Comparison of ENCODE assay signal across 2 cellular contexts in the genomic region with DNA sequence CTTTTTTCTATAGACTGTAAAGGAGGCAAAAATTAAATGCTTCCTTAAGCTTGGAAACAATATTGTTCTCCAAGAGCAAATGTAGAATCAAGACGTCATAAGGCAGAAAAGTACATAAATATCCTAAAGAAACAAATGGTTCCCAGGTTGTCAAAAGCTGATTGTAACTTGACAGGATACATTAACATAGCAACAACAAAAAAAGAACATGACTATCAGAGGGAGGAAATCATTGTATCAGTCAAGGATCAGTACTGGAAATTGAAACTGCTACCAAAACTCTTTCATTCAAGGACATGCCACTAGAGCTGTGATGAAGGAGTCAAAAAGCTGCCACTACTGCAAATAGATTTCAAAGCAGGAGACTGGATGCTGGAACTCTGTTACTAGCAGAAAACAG.
TF ChIP-seq lines count a peak whose summit lies in the region.

No MANE protein-coding gene starts in this region.

TF ChIP-seq in HCT116, 20 proteins besides CTCF, POLR2A, EP300 and RAD21:
- no peak for TF ChIP-seq YY1 (IDR thresholded peaks at IDR 0.05; ENCODE audit: extremely low read depth, insufficient replicate concordance, low read depth, low read length)
- TF ChIP-seq EZH2 (IDR thresholded peaks at IDR 0.05): no peak
- no peak for TF ChIP-seq ZFX (IDR thresholded peaks at IDR 0.05)
- TF ChIP-seq FOSL1 (IDR thresholded peaks at IDR 0.05; ENCODE audit: low read depth): no peak
- TF ChIP-seq SRF (IDR thresholded peaks at IDR 0.05; ENCODE audit: low read depth): no peak
- TF ChIP-seq ZNF274 (IDR thresholded peaks at IDR 0.05; ENCODE audit: low read depth, low read length): no peak
- TF ChIP-seq SP1 (IDR thresholded peaks at IDR 0.05; ENCODE audit: low read depth): no peak
- no peak for TF ChIP-seq ELF1 (IDR thresholded peaks at IDR 0.05; ENCODE audit: borderline replicate concordance, low read depth)
- no peak for TF ChIP-seq EGR1 (IDR thresholded peaks at IDR 0.05; ENCODE audit: low read depth)
- TF ChIP-seq, protein P1, sequence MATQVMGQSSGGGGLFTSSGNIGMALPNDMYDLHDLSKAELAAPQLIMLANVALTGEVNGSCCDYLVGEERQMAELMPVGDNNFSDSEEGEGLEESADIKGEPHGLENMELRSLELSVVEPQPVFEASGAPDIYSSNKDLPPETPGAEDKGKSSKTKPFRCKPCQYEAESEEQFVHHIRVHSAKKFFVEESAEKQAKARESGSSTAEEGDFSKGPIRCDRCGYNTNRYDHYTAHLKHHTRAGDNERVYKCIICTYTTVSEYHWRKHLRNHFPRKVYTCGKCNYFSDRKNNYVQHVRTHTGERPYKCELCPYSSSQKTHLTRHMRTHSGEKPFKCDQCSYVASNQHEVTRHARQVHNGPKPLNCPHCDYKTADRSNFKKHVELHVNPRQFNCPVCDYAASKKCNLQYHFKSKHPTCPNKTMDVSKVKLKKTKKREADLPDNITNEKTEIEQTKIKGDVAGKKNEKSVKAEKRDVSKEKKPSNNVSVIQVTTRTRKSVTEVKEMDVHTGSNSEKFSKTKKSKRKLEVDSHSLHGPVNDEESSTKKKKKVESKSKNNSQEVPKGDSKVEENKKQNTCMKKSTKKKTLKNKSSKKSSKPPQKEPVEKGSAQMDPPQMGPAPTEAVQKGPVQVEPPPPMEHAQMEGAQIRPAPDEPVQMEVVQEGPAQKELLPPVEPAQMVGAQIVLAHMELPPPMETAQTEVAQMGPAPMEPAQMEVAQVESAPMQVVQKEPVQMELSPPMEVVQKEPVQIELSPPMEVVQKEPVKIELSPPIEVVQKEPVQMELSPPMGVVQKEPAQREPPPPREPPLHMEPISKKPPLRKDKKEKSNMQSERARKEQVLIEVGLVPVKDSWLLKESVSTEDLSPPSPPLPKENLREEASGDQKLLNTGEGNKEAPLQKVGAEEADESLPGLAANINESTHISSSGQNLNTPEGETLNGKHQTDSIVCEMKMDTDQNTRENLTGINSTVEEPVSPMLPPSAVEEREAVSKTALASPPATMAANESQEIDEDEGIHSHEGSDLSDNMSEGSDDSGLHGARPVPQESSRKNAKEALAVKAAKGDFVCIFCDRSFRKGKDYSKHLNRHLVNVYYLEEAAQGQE (IDR thresholded peaks at IDR 0.05; ENCODE audit: low read depth): no peak
- TF ChIP-seq TCF7L2 (IDR thresholded peaks at IDR 0.05; ENCODE audit: borderline replicate concordance, extremely low read depth, insufficient read depth, insufficient read length): no peak
- no peak for TF ChIP-seq JUND (IDR thresholded peaks at IDR 0.05)
- TF ChIP-seq CBX3 (IDR thresholded peaks at IDR 0.05; ENCODE audit: low read depth): no peak
- TF ChIP-seq, protein P2, sequence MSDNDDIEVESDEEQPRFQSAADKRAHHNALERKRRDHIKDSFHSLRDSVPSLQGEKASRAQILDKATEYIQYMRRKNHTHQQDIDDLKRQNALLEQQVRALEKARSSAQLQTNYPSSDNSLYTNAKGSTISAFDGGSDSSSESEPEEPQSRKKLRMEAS (IDR thresholded peaks at IDR 0.05): no peak
- TF ChIP-seq, protein P3, sequence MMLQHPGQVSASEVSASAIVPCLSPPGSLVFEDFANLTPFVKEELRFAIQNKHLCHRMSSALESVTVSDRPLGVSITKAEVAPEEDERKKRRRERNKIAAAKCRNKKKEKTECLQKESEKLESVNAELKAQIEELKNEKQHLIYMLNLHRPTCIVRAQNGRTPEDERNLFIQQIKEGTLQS (IDR thresholded peaks at IDR 0.05): no peak
- TF ChIP-seq SIN3A (IDR thresholded peaks at IDR 0.05; ENCODE audit: low read depth): no peak
- TF ChIP-seq POLR2AphosphoS5 (IDR thresholded peaks at IDR 0.05; ENCODE audit: low read depth, low read length): no peak
- TF ChIP-seq EZH2phosphoT487 (IDR thresholded peaks at IDR 0.05; ENCODE audit: borderline replicate concordance): no peak
- TF ChIP-seq CEBPB (IDR thresholded peaks at IDR 0.05; ENCODE audit: low read depth): no peak

TF ChIP-seq in neural cell, 6 proteins besides CTCF, POLR2A, EP300 and RAD21:
- TF ChIP-seq POLR2AphosphoS5 (IDR thresholded peaks at IDR 0.05) (no peak), SMC3 (conservative IDR thresholded peaks at IDR 0.05; ENCODE audit: poor library complexity) (no peak), TAF1 (IDR thresholded peaks at IDR 0.05; ENCODE audit: low read depth) (no peak), EZH2 (IDR thresholded peaks at IDR 0.05; ENCODE audit: borderline replicate concordance, insufficient read depth, low read length, poor library complexity, severe bottlenecking) (no peak), MXI1 (conservative IDR thresholded peaks at IDR 0.05; ENCODE audit: poor library complexity, severe bottlenecking) (no peak)
- TF ChIP-seq, protein P1 (IDR thresholded peaks at IDR 0.05; ENCODE audit: borderline replicate concordance): no peak
